In the genomic region with DNA sequence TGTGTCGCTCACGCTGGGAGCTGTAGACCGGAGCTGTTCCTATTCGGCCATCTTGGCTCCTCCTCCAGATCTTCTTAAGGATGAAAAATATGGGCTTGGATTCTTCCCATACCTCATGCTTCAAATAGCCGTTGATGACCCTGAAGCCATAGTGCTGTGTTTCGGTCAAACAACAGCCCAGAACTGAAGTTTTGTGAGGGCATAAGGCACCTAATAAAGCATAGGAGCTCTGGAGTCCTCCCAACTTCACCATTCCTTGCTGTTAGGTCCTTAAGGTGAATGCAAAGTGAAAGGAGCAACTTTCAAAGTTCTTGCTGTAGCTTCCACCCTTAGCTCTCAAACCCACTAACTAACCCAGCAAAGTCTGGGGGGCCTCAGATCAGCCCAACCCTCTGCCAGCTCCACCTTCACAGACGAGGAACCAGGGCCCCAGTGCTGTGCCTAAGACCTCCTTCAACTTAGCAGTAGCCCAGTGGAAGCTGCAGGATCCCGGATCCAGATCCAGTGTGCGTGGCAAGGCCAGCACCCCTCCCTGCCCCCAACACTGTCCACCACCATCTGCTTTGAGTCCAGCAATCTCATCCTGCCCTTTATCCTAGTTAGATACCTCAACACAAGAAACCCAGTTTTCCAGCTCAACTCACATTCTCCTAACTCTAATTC, we compare ENCODE assay signal across 19 cellular contexts. TPM values are rescaled to one million over a fixed set of nuclear protein-coding genes. Genes with fewer than 3 reads are reported as not detected.
DNase-seq lines count a peak whose midpoint lies in the region; ATAC-seq, FAIRE-seq and TF ChIP-seq lines count a peak whose summit lies in the region.
"Had no signal": no experiment of that assay in that cellular context is flagged by ENCODE, and none has a peak within 500 bp of the region (broad histone marks: within the 10 kb centered on the region; RNA-seq: fewer than 3 reads in every experiment).

A gene with protein sequence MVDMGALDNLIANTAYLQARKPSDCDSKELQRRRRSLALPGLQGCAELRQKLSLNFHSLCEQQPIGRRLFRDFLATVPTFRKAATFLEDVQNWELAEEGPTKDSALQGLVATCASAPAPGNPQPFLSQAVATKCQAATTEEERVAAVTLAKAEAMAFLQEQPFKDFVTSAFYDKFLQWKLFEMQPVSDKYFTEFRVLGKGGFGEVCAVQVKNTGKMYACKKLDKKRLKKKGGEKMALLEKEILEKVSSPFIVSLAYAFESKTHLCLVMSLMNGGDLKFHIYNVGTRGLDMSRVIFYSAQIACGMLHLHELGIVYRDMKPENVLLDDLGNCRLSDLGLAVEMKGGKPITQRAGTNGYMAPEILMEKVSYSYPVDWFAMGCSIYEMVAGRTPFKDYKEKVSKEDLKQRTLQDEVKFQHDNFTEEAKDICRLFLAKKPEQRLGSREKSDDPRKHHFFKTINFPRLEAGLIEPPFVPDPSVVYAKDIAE (N-terminal part only) (plus strand): TSS at position 321 of the 663 bp plus-strand sequence. CDS start 14,877 bp downstream, outside the sequence.

- 76% methylated on average over 9 of the region's 9 CpGs for WGBS in A549 (ENCODE audit: missing lambda C conversion rate)

- H3K27ac ChIP-seq in A549, result peak within 1 kb of the TSS; percentile 33 to 59; a peak in 2 of 6 replicates
- no peak within 1 kb of the TSS for H3K27ac ChIP-seq in iPS-18a (ENCODE audit: low read length)
- H3K27ac ChIP-seq: Peyer's patch had no signal

- H3K4me1 ChIP-seq in A549 (no peaks in the 10 kb centered on the region), iPS-18a (ENCODE audit: control insufficient read depth, low read depth, low read length) (no peaks in the 10 kb centered on the region)
- H3K4me1 ChIP-seq: Peyer's patch had no signal

- no peak for TF ChIP-seq CTCF in A549 (IDR thresholded peaks at IDR 0.05)

- POLR2A ChIA-PET in A549 (lab: Yijun Ruan, JAX), result no interaction called here

- no peak within 1 kb of the TSS for H3K9ac ChIP-seq in iPS-18a (ENCODE audit: low read length)

- H3K4me3 ChIP-seq in A549 (peak within 1 kb of the TSS; percentile 36), iPS-18a (ENCODE audit: low read length) (peak within 1 kb of the TSS; percentile 40)
- H3K4me3 ChIP-seq: Peyer's patch had no signal

- TF ChIP-seq EP300 in A549 (IDR thresholded peaks at IDR 0.05), result no peak

- no peak for FAIRE-seq in A549 (lab: Jason Lieb, UNC)
- no peak for FAIRE-seq in HTR-8/SVneo (lab: Jason Lieb, UNC)

- TF ChIP-seq RAD21 in A549 (conservative IDR thresholded peaks at IDR 0.05 in 1 of 2, IDR thresholded peaks at IDR 0.05 in 1 of 2), result no peak

- no peak for TF ChIP-seq POLR2A in A549 (IDR thresholded peaks at IDR 0.05; ENCODE audit: low read length)

- H3K9me3 ChIP-seq in A549 (no peaks in the 10 kb centered on the region), iPS-18a (ENCODE audit: control insufficient read depth, low read depth, low read length) (no peaks in the 10 kb centered on the region)
- H3K9me3 ChIP-seq: Peyer's patch had no signal

- ATAC-seq in A549, result peak; percentile 13 to 40; a peak in 2 of 6 replicates
- ATAC-seq: SK-N-SH treated with all-trans-retinoic acid at 6 μM for 48 hours had no signal

- DNase-seq in A549 (ENCODE audit: low read depth in 1 of 2, low spot score in 1 of 2), result no peak
- DNase-seq in HT-29 (ENCODE audit: low spot score), result peak; percentile 7
- DNase-seq in SW480 (ENCODE audit: low spot score), result peak; percentile 14
- DNase-seq in HTR-8/SVneo (ENCODE audit: insufficient read length, low spot score), result no peak
- no peak for DNase-seq in NCI-H1436 (lab: John Stamatoyannopoulos, UW)
- DNase-seq in islet precursor cell, result no peak
- DNase-seq in SW 1271 (lab: John Stamatoyannopoulos, UW), result no peak
- DNase-seq: COR-L47, Karpas-422, NCI-H1105 treated with DMSO at 0.1 percent for 48 hours, NCI-H187 treated with DMSO at 0.1 percent for 48 hours, NCI-H2171 treated with DMSO at 0.1 percent for 48 hours, NCI-H82, Peyer's patch, SHP77 had no signal

- peak within 1 kb of the TSS; percentile 36; the same call in 2 of the 3 replicates for H3K4me2 ChIP-seq in A549

- peaks cover 15% of the 10 kb centered on the region for H3K27me3 ChIP-seq in iPS-18a (ENCODE audit: control insufficient read depth, insufficient read depth, low read length)
- H3K27me3 ChIP-seq: Peyer's patch had no signal

- CTCF ChIA-PET in A549 (lab: Yijun Ruan, JAX), result interaction anchor here (0.9 to 2.0 kb wide), 3 partner anchors 24 to 201 kb away, joined by 3 to 7 read pairs (median 3); a partner anchor contains a TSS

- H3K36me3 ChIP-seq in iPS-18a (ENCODE audit: control insufficient read depth, low read depth, low read length), result no peaks in the 10 kb centered on the region
- H3K36me3 ChIP-seq: Peyer's patch had no signal

TF ChIP-seq in A549, 52 proteins besides CTCF, POLR2A, EP300 and RAD21:
- TF ChIP-seq, protein P1, sequence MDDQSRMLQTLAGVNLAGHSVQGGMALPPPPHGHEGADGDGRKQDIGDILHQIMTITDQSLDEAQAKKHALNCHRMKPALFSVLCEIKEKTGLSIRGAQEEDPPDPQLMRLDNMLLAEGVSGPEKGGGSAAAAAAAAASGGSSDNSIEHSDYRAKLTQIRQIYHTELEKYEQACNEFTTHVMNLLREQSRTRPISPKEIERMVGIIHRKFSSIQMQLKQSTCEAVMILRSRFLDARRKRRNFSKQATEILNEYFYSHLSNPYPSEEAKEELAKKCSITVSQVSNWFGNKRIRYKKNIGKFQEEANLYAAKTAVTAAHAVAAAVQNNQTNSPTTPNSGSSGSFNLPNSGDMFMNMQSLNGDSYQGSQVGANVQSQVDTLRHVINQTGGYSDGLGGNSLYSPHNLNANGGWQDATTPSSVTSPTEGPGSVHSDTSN (IDR thresholded peaks at IDR 0.05), result no peak
- TF ChIP-seq, protein P2, sequence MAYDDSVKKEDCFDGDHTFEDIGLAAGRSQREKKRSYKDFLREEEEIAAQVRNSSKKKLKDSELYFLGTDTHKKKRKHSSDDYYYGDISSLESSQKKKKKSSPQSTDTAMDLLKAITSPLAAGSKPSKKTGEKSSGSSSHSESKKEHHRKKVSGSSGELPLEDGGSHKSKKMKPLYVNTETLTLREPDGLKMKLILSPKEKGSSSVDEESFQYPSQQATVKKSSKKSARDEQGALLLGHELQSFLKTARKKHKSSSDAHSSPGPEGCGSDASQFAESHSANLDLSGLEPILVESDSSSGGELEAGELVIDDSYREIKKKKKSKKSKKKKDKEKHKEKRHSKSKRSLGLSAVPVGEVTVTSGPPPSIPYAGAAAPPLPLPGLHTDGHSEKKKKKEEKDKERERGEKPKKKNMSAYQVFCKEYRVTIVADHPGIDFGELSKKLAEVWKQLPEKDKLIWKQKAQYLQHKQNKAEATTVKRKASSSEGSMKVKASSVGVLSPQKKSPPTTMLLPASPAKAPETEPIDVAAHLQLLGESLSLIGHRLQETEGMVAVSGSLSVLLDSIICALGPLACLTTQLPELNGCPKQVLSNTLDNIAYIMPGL (CRISPR knock-in tag; IDR thresholded peaks at IDR 0.05; ENCODE audit: borderline replicate concordance), result no peak
- TF ChIP-seq, protein P3, sequence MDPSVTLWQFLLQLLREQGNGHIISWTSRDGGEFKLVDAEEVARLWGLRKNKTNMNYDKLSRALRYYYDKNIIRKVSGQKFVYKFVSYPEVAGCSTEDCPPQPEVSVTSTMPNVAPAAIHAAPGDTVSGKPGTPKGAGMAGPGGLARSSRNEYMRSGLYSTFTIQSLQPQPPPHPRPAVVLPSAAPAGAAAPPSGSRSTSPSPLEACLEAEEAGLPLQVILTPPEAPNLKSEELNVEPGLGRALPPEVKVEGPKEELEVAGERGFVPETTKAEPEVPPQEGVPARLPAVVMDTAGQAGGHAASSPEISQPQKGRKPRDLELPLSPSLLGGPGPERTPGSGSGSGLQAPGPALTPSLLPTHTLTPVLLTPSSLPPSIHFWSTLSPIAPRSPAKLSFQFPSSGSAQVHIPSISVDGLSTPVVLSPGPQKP (IDR thresholded peaks at IDR 0.05; ENCODE audit: low read depth, low read length), result no peak
- TF ChIP-seq NPAS2 (CRISPR knock-in tag; IDR thresholded peaks at IDR 0.05; ENCODE audit: borderline replicate concordance) (no peak), BHLHE40 (IDR thresholded peaks at IDR 0.05; ENCODE audit: low read depth, low read length) (no peak), KDM5A (IDR thresholded peaks at IDR 0.05) (no peak), HEYL (CRISPR knock-in tag; IDR thresholded peaks at IDR 0.05) (no peak), SMC3 (IDR thresholded peaks at IDR 0.05) (no peak), ZNF302 (CRISPR knock-in tag; IDR thresholded peaks at IDR 0.05) (no peak), RNF2 (IDR thresholded peaks at IDR 0.05; ENCODE audit: borderline replicate concordance, low read depth) (no peak), FOXS1 (CRISPR knock-in tag; IDR thresholded peaks at IDR 0.05) (no peak), NFE2L2 (conservative IDR thresholded peaks at IDR 0.05; ENCODE audit: low read length) (no peak), CBX2 (IDR thresholded peaks at IDR 0.05; ENCODE audit: borderline replicate concordance, low read depth) (no peak), FOSB (CRISPR knock-in tag; IDR thresholded peaks at IDR 0.05) (no peak)
- TF ChIP-seq, protein P4, sequence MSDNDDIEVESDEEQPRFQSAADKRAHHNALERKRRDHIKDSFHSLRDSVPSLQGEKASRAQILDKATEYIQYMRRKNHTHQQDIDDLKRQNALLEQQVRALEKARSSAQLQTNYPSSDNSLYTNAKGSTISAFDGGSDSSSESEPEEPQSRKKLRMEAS (IDR thresholded peaks at IDR 0.05), result no peak

RNA-seq across cellular contexts. Expression of the gene that starts here (rescaled TPM):
- not detected in 2 replicates for polyA plus RNA-seq in A549 (2011; rRNA removed)
- not detected in 2 replicates for polyA plus RNA-seq in A549 (2012; cell fraction: cytosol; rRNA removed)
- 0.02 TPM in 1 of 2 replicates, not detected in the other for polyA plus RNA-seq in A549 (2012; cell fraction: nucleus; rRNA removed)
- 0.03 TPM in 1 of 3 replicates, not detected in the others for polyA plus RNA-seq in A549 (2017; fragmentation: RNase III; extraction: RNeasy Plus Mini Kit Qiagen cat#74134 plus additional on column Dnase treatment)
- not detected in 2 replicates for polyA minus RNA-seq in A549 (2011; rRNA and poly(A)+ RNA removed)
- total RNA-seq in HT-29 (2014; rRNA removed; shearing (Covaris generic)), result 0.03 TPM in 1 of 2 replicates, not detected in the other
- total RNA-seq: A673, NCI-H460, Peyer's patch had no signal

Comparison
In these comparisons a context has a peak if more than half of its experiments do, and no peak if none do; other contexts are left out.
1. Peak in ATAC-seq, H3K4me3 ChIP-seq, H3K27ac ChIP-seq and H3K4me2 ChIP-seq in A549; RNA of the gene not detected or under 1 TPM.
2. Peak in DNase-seq in HT-29; RNA of the gene not detected or under 1 TPM.